ENCODE assay signal across 21 cellular contexts in genomic region chr12:12511895-12512674, GRCh38. TPM values are rescaled to one million over a fixed set of nuclear protein-coding genes. Genes with fewer than 3 reads are reported as not detected.
DNase-seq lines count a peak whose midpoint lies in the region; ATAC-seq, FAIRE-seq and TF ChIP-seq lines count a peak whose summit lies in the region.
"Had no signal": no experiment of that assay in that cellular context is flagged by ENCODE, and none has a peak within 500 bp of the region (broad histone marks: within the 10 kb centered on the region; RNA-seq: fewer than 3 reads in every experiment).

No MANE protein-coding gene starts in this region.

- H3K27me3 ChIP-seq in BE2C, result no peaks in the 10 kb centered on the region
- no peaks in the 10 kb centered on the region for H3K27me3 ChIP-seq in keratinocyte (ENCODE audit: control insufficient read depth, extremely low read depth, insufficient read depth, low read length)
- H3K27me3 ChIP-seq in SJCRH30, result no peaks in the 10 kb centered on the region
- H3K27me3 ChIP-seq: right lobe of liver, uterus had no signal

- no peak for FAIRE-seq in keratinocyte (lab: Jason Lieb, UNC)
- FAIRE-seq: A549, islet of Langerhans had no signal

- no peak overlapping the region for H3K4me3 Mint-ChIP-seq in activated CD4-positive, alpha-beta T cell treated with anti-CD3 and anti-CD28 coated beads, Interleukin-2, amount 10 ng/mL, durations not matched to agents 24 days and 14 days
- H3K4me3 Mint-ChIP-seq: HFFc6; naive B cell; stimulated activated naive B cell treated with anti-CD40 and anti-IgM and Interleukin-4, amounts not matched to agents 10 μg/mL and 1 μg/mL and 100 μg/mL, for 72 hours had no signal

- TF ChIP-seq CTCF in BE2C (IDR thresholded peaks at IDR 0.05; ENCODE audit: low read depth, low read length) (no peak), keratinocyte (optimal IDR thresholded peaks at IDR 0.05 in 1 of 3, IDR thresholded peaks at IDR 0.05 in 1 of 3, conservative IDR thresholded peaks at IDR 0.05 in 1 of 3; ENCODE audit: extremely low read depth in 1 of 3, insufficient read depth in 2 of 3, low read length in 3 of 3) (no peak)

- dilution Hi-C loops in keratinocyte (cut with MboI; ENCODE audit: extremely low pct_ligation_motif_present, low sequenced_read_pairs), result no loop called here

- no peaks in the 10 kb centered on the region for H3K36me3 ChIP-seq in BE2C
- H3K36me3 ChIP-seq in keratinocyte (ENCODE audit: control insufficient read depth in 2 of 2, extremely low read depth in 1 of 2, insufficient read depth in 2 of 2, low read length in 2 of 2), result no peaks in the 10 kb centered on the region
- H3K36me3 ChIP-seq in SJCRH30, result no peaks in the 10 kb centered on the region
- H3K36me3 ChIP-seq: uterus had no signal

- H3K4me1 ChIP-seq in BE2C (peaks cover 28% of the 10 kb centered on the region), keratinocyte (ENCODE audit: control insufficient read depth, extremely low read depth, insufficient read depth, low read length) (peaks cover 39% of the 10 kb centered on the region), SJCRH30 (no peaks in the 10 kb centered on the region)

- no peak overlapping the region for H3K27ac Mint-ChIP-seq in activated CD4-positive, alpha-beta T cell treated with anti-CD3 and anti-CD28 coated beads, Interleukin-2, amount 10 ng/mL, durations not matched to agents 24 days and 14 days
- H3K27ac Mint-ChIP-seq: HFFc6; naive B cell; stimulated activated naive B cell treated with anti-CD40 and anti-IgM and Interleukin-4, amounts not matched to agents 10 μg/mL and 1 μg/mL and 100 μg/mL, for 72 hours had no signal

- no peaks in the 10 kb centered on the region for H3K27me3 Mint-ChIP-seq in activated CD4-positive, alpha-beta T cell treated with anti-CD3 and anti-CD28 coated beads, Interleukin-2, amount 10 ng/mL, durations not matched to agents 24 days and 14 days
- H3K27me3 Mint-ChIP-seq: naive B cell; stimulated activated naive B cell treated with anti-CD40 and anti-IgM and Interleukin-4, amounts not matched to agents 10 μg/mL and 1 μg/mL and 100 μg/mL, for 72 hours had no signal

- peaks cover 21% of the 10 kb centered on the region for H3K4me1 Mint-ChIP-seq in activated CD4-positive, alpha-beta T cell treated with anti-CD3 and anti-CD28 coated beads, Interleukin-2, amount 10 ng/mL, durations not matched to agents 24 days and 14 days
- H3K4me1 Mint-ChIP-seq: naive B cell; stimulated activated naive B cell treated with anti-CD40 and anti-IgM and Interleukin-4, amounts not matched to agents 10 μg/mL and 1 μg/mL and 100 μg/mL, for 72 hours had no signal

- peak overlapping the region; percentile 2 for H3K9ac ChIP-seq in keratinocyte (ENCODE audit: control insufficient read depth, extremely low read depth, insufficient read depth, low read length)

- peak overlapping the region; percentile 19; the same call in 1 of the 2 replicates for H3K4me3 ChIP-seq in BE2C (ENCODE audit: low read depth, low read length)
- H3K4me3 ChIP-seq in keratinocyte (ENCODE audit: control insufficient read depth in 2 of 3, extremely low read depth in 1 of 3, insufficient read depth in 2 of 3, low read depth in 1 of 3, low read length in 3 of 3), result no peak overlapping the region
- H3K4me3 ChIP-seq in SJCRH30, result no peak overlapping the region
- H3K4me3 ChIP-seq: A549, right lobe of liver, uterus had no signal

- no peak overlapping the region for H2AFZ ChIP-seq in keratinocyte (ENCODE audit: control insufficient read depth, low read length)

- H3K9me3 ChIP-seq in BE2C (no peaks in the 10 kb centered on the region; the same call in 1 of the 2 replicates), keratinocyte (ENCODE audit: control insufficient read depth, low read depth, low read length) (no peaks in the 10 kb centered on the region), SJCRH30 (replicated peaks) (no peaks in the 10 kb centered on the region)
- H3K9me3 ChIP-seq: A549, right lobe of liver, uterus had no signal

- H3K36me3 Mint-ChIP-seq in activated CD4-positive, alpha-beta T cell treated with anti-CD3 and anti-CD28 coated beads, Interleukin-2, amount 10 ng/mL, durations not matched to agents 24 days and 14 days (ENCODE audit: low read depth), result peaks cover 53% of the 10 kb centered on the region
- H3K36me3 Mint-ChIP-seq: naive B cell; stimulated activated naive B cell treated with anti-CD40 and anti-IgM and Interleukin-4, amounts not matched to agents 10 μg/mL and 1 μg/mL and 100 μg/mL, for 72 hours had no signal

- H3K9me1 ChIP-seq in keratinocyte (ENCODE audit: control insufficient read depth, extremely low read depth, insufficient read depth, low read length), result no peaks in the 10 kb centered on the region

- peaks cover 1% of the 10 kb centered on the region for H3K79me2 ChIP-seq in keratinocyte (ENCODE audit: control insufficient read depth, insufficient read depth, low read length)

- DNase-seq in activated CD4-positive, alpha-beta T cell treated with anti-CD3 and anti-CD28 coated beads, Interleukin-2, amount 10 ng/mL, durations not matched to agents 24 days and 14 days, result peak; percentile 62
- no peak for DNase-seq in activated CD4-positive, alpha-beta T cell treated with anti-CD3 and anti-CD28 coated beads for 4 hours
- peak; percentile 35 for DNase-seq in BE2C
- no peak for DNase-seq in keratinocyte (ENCODE audit: low read depth, low spot score)
- DNase-seq in germinal center (ENCODE audit: low spot score), result no peak
- DNase-seq in SJCRH30, result no peak
- DNase-seq: DMS79; HFFc6; mammary epithelial cell; naive B cell; NCI-H526 treated with DMSO at 0.1 percent for 48 hours; right lobe of liver; SHP77 treated with DMSO at 0.1 percent for 48 hours; stimulated activated naive B cell treated with anti-CD40 and anti-IgM and Interleukin-4, amounts not matched to agents 10 μg/mL and 1 μg/mL and 100 μg/mL, for 72 hours; T1000; uterus had no signal

- H4K20me1 ChIP-seq in keratinocyte (ENCODE audit: control insufficient read depth, extremely low read depth, insufficient read depth, low read length), result no peaks in the 10 kb centered on the region

- intact Hi-C loops in activated CD4-positive, alpha-beta T cell treated with anti-CD3 and anti-CD28 coated beads, Interleukin-2, amount 10 ng/mL, durations not matched to agents 24 days and 14 days (cut with micrococcal nuclease), result loop anchor here (2.0 kb wide), 1 partner anchor 19 kb away; no protein-coding TSS in a partner anchor

- H3K4me2 ChIP-seq in keratinocyte (ENCODE audit: control insufficient read depth, extremely low read depth, insufficient read depth, low read depth, low read length), result no peak overlapping the region

- H3K9me3 Mint-ChIP-seq in activated CD4-positive, alpha-beta T cell treated with anti-CD3 and anti-CD28 coated beads, Interleukin-2, amount 10 ng/mL, durations not matched to agents 24 days and 14 days, result no peaks in the 10 kb centered on the region
- H3K9me3 Mint-ChIP-seq: HFFc6; naive B cell; stimulated activated naive B cell treated with anti-CD40 and anti-IgM and Interleukin-4, amounts not matched to agents 10 μg/mL and 1 μg/mL and 100 μg/mL, for 72 hours had no signal

- peak; percentile 45 for ATAC-seq in SK-N-SH treated with all-trans-retinoic acid at 6 μM for 48 hours
- no peak for ATAC-seq in GM18519 (IDR thresholded peaks at IDR 0.05; ENCODE audit: low FRiP score, unreplicated experiment)
- ATAC-seq: stimulated activated naive B cell treated with anti-CD40 and anti-IgM and Interleukin-4, amounts not matched to agents 10 μg/mL and 1 μg/mL and 100 μg/mL, for 72 hours had no signal

- H3K27ac ChIP-seq in keratinocyte (ENCODE audit: control insufficient read depth, insufficient read depth, low read length) (peak overlapping the region; percentile 96), SJCRH30 (no peak overlapping the region)
- H3K27ac ChIP-seq: A549, C4-2B, uterus had no signal

TF ChIP-seq in SK-N-SH treated with all-trans-retinoic acid at 6 μM for 48 hours, 23 proteins besides CTCF, POLR2A, EP300 and RAD21 (continues in another document):
- TF ChIP-seq RARB (CRISPR knock-in tag; IDR thresholded peaks at IDR 0.05) (no peak), ZFP3 (CRISPR knock-in tag; IDR thresholded peaks at IDR 0.05) (0 out of 2 replicates have a peak, but pooled peaks have one; percentile 3), CREB5 (CRISPR knock-in tag; IDR thresholded peaks at IDR 0.05; ENCODE audit: low read depth) (no peak), ZNF70 (CRISPR knock-in tag; IDR thresholded peaks at IDR 0.05) (0 out of 2 replicates have a peak, but pooled peaks have one; percentile 30)

RNA-seq across cellular contexts. Expression of gene DUSP16, which starts 50.6 kb away (rescaled TPM):
- total RNA-seq in activated CD4-positive, alpha-beta T cell treated with anti-CD3 and anti-CD28 coated beads, Interleukin-2, amount 10 ng/mL, durations not matched to agents 24 days and 14 days, result 48.3 and 51.2 TPM in 2 replicates
- 16.4 TPM for polyA plus RNA-seq in BE2C (2012; ENCODE audit: insufficient read depth, insufficient read length, low read depth)
- 7.6 to 9.3 TPM (median 8.2 TPM) in 3 replicates for polyA plus RNA-seq in keratinocyte
- 7.3 TPM for polyA plus RNA-seq in keratinocyte (2011; ENCODE audit: low read depth)
- polyA plus RNA-seq in keratinocyte (2011; cell fraction: cytosol; rRNA removed), result 6.3 and 9.5 TPM in 2 replicates
- polyA plus RNA-seq in keratinocyte (2011; cell fraction: nucleus; rRNA removed), result 8.6 and 10.2 TPM in 2 replicates
- polyA plus RNA-seq in keratinocyte (2012; ENCODE audit: low replicate concordance), result 7.0 and 11.6 TPM in 2 replicates
- 11.5 to 15.7 TPM (median 12.1 TPM) in 3 replicates for polyA minus RNA-seq in keratinocyte
- polyA minus RNA-seq in keratinocyte (2011; cell fraction: cytosol; rRNA and poly(A)+ RNA removed), result 5.6 TPM
- 7.9 and 18.6 TPM in 2 replicates for polyA minus RNA-seq in keratinocyte (2011; cell fraction: nucleus; rRNA and poly(A)+ RNA removed)
- total RNA-seq in SJCRH30 (2014; rRNA removed; shearing (Covaris generic)), result 5.0 and 5.3 TPM in 2 replicates

Comparison
In these comparisons a context has a peak if more than half of its experiments do, and no peak if none do; other contexts are left out.
1. DNase-seq: peak in activated CD4-positive, alpha-beta T cell treated with anti-CD3 and anti-CD28 coated beads, Interleukin-2, amount 10 ng/mL, durations not matched to agents 24 days and 14 days (single experiment) and BE2C (single experiment); none in activated CD4-positive, alpha-beta T cell treated with anti-CD3 and anti-CD28 coated beads for 4 hours (0 of 2), keratinocyte (single experiment), germinal center (single experiment) and SJCRH30 (0 of 2).